In genomic region chr2:203943493-203944382, GRCh38 we compare ENCODE assay signal across 16 cellular contexts. TPM values are rescaled to one million over a fixed set of nuclear protein-coding genes. Genes with fewer than 3 reads are reported as not detected.
DNase-seq lines count a peak whose midpoint lies in the region; ATAC-seq, FAIRE-seq and TF ChIP-seq lines count a peak whose summit lies in the region.
"Not testable (repeated sequence)": the region's sequence is repeated elsewhere in the genome, so short reads cannot be mapped to it uniquely, and the experiment has no call there.
"Had no signal": no experiment of that assay in that cellular context is flagged by ENCODE, and none has a peak within 500 bp of the region (broad histone marks: within the 10 kb centered on the region; RNA-seq: fewer than 3 reads in every experiment).

No MANE protein-coding gene starts in this region.

- not testable (repeated sequence) for H3K4me3 ChIP-seq in CD8-positive, alpha-beta T cell (ENCODE audit: low read depth, low read length); GM23338; keratinocyte (ENCODE audit: control insufficient read depth in 2 of 3, extremely low read depth in 1 of 3, insufficient read depth in 2 of 3, low read depth in 1 of 3, low read length in 3 of 3)

- peaks cover 64% of the 10 kb centered on the region for H3K4me1 ChIP-seq in CD8-positive, alpha-beta T cell (ENCODE audit: insufficient read depth, low read length)
- not testable (repeated sequence) for H3K4me1 ChIP-seq in GM23338 (ENCODE audit: insufficient read depth); keratinocyte (ENCODE audit: control insufficient read depth, extremely low read depth, insufficient read depth, low read length)

- CTCF ChIA-PET in CD8-positive, alpha-beta T cell (lab: Charles Lee), result interaction anchor here (0.7 to 1.4 kb wide), 3 partner anchors 15 to 165 kb away, joined by 3 to 6 read pairs (median 3); no protein-coding TSS in a partner anchor
- CTCF ChIA-PET in T-cell (lab: Charles Lee), result interaction anchor here (0.6 to 1.9 kb wide), 5 partner anchors 8 to 234 kb away, joined by 3 to 6 read pairs (median 3); no protein-coding TSS in a partner anchor
- CTCF ChIA-PET in activated CD4-positive, alpha-beta memory T cell treated with anti-CD3 and anti-CD28 coated beads, Interleukin-2, amount 10 ng/mL, durations not matched to agents 7 days and 5 days (lab: Charles Lee), result interaction anchor here (0.8 to 2.5 kb wide), 10 partner anchors 9 to 128 kb away, joined by 3 to 15 read pairs (median 3); no protein-coding TSS in a partner anchor
- CTCF ChIA-PET in activated naive CD4-positive, alpha-beta T cell treated with anti-CD3 and anti-CD28 coated beads for 36 hours (lab: Charles Lee), result interaction anchor here (0.6 to 2.0 kb wide), 7 partner anchors 9 to 80 kb away, joined by 3 to 6 read pairs (median 3); no protein-coding TSS in a partner anchor

- FAIRE-seq in keratinocyte (lab: Jason Lieb, UNC), result not testable (repeated sequence)

- ATAC-seq in CD8-positive, alpha-beta T cell; GM23338; T-cell (replicated peaks in 1 of 4); central memory CD8-positive, alpha-beta T cell (replicated peaks; ENCODE audit: extremely low read depth, poor library complexity, severe bottlenecking): not testable (repeated sequence)

- not testable (repeated sequence) for DNase-seq in CD8-positive, alpha-beta T cell; central memory CD8-positive, alpha-beta T cell (ENCODE audit: low spot score in 2 of 2)
- DNase-seq in GM23338 (ENCODE audit: low spot score) (peak; percentile 23), T-cell (peak in 4 of 34 experiments; percentile 16 to 30 (median 28)), keratinocyte (ENCODE audit: low read depth, low spot score) (peak; percentile 5)
- peak; percentile 33 for DNase-seq in activated CD4-positive, alpha-beta memory T cell treated with anti-CD3 and anti-CD28 coated beads, Interleukin-2, amount 10 ng/mL, durations not matched to agents 7 days and 5 days
- peak; percentile 58 for DNase-seq in activated naive CD4-positive, alpha-beta T cell treated with anti-CD3 and anti-CD28 coated beads for 36 hours

- not testable (repeated sequence) for TF ChIP-seq CTCF in CD8-positive, alpha-beta T cell (IDR thresholded peaks at IDR 0.05); keratinocyte (optimal IDR thresholded peaks at IDR 0.05 in 1 of 3, IDR thresholded peaks at IDR 0.05 in 1 of 3, conservative IDR thresholded peaks at IDR 0.05 in 1 of 3; ENCODE audit: extremely low read depth in 1 of 3, insufficient read depth in 2 of 3, low read length in 3 of 3)
- peak; percentile 39 to 43 for TF ChIP-seq CTCF in GM23338 (conservative IDR thresholded peaks at IDR 0.05; ENCODE audit: low read depth in 2 of 2)

- H3K4me2 ChIP-seq in GM23338; keratinocyte (ENCODE audit: control insufficient read depth, extremely low read depth, insufficient read depth, low read depth, low read length): not testable (repeated sequence)

- dilution Hi-C loops in keratinocyte (cut with MboI; ENCODE audit: extremely low pct_ligation_motif_present, low sequenced_read_pairs), result not testable (repeated sequence)

- not testable (repeated sequence) for H3K9me3 ChIP-seq in CD8-positive, alpha-beta T cell (ENCODE audit: low read length); keratinocyte (ENCODE audit: control insufficient read depth, low read depth, low read length)

- H3K4me1 Mint-ChIP-seq in CD8-positive, alpha-beta T cell (ENCODE audit: low read depth), result peaks cover 93% of the 10 kb centered on the region
- not testable (repeated sequence) for H3K4me1 Mint-ChIP-seq in GM23338
- peaks cover 82 to 92% (median 85%) of the 10 kb centered on the region in 3 donors for H3K4me1 Mint-ChIP-seq in T-cell
- peaks cover 87% of the 10 kb centered on the region for H3K4me1 Mint-ChIP-seq in activated CD4-positive, alpha-beta memory T cell treated with anti-CD3 and anti-CD28 coated beads, Interleukin-2, amount 10 ng/mL, durations not matched to agents 7 days and 5 days
- H3K4me1 Mint-ChIP-seq in activated naive CD4-positive, alpha-beta T cell treated with anti-CD3 and anti-CD28 coated beads for 36 hours (ENCODE audit: low read depth), result peaks cover 76% of the 10 kb centered on the region
- H3K4me1 Mint-ChIP-seq in central memory CD8-positive, alpha-beta T cell, result peaks cover 77% of the 10 kb centered on the region
- H3K4me1 Mint-ChIP-seq in stimulated activated naive CD8-positive, alpha-beta T cell treated with anti-CD3 and anti-CD28 coated beads, Interleukin-15, Interleukin-2, amounts not matched to agents 100 ng/mL and 50 ng/mL, for 24 hours (ENCODE audit: low read depth), result peaks cover 91% of the 10 kb centered on the region

- H3K9me3 Mint-ChIP-seq in CD8-positive, alpha-beta T cell; GM23338; T-cell; activated CD4-positive, alpha-beta memory T cell treated with anti-CD3 and anti-CD28 coated beads, Interleukin-2, amount 10 ng/mL, durations not matched to agents 7 days and 5 days; activated naive CD4-positive, alpha-beta T cell treated with anti-CD3 and anti-CD28 coated beads for 36 hours; central memory CD8-positive, alpha-beta T cell; stimulated activated naive CD8-positive, alpha-beta T cell treated with anti-CD3 and anti-CD28 coated beads, Interleukin-15, Interleukin-2, amounts not matched to agents 100 ng/mL and 50 ng/mL, for 24 hours: not testable (repeated sequence)

- H2AFZ ChIP-seq in GM23338, result 0 out of 2 replicates have a peak overlapping the region, but pooled peaks have one; percentile 24
- not testable (repeated sequence) for H2AFZ ChIP-seq in keratinocyte (ENCODE audit: control insufficient read depth, low read length)

- not testable (repeated sequence) for H3K79me2 ChIP-seq in GM23338 (replicated peaks; ENCODE audit: insufficient read depth); keratinocyte (ENCODE audit: control insufficient read depth, insufficient read depth, low read length)

- not testable (repeated sequence) for H3K27me3 Mint-ChIP-seq in CD8-positive, alpha-beta T cell (ENCODE audit: low read depth); GM23338 (ENCODE audit: insufficient read depth, low read depth, poor library complexity); T-cell; activated CD4-positive, alpha-beta memory T cell treated with anti-CD3 and anti-CD28 coated beads, Interleukin-2, amount 10 ng/mL, durations not matched to agents 7 days and 5 days; activated naive CD4-positive, alpha-beta T cell treated with anti-CD3 and anti-CD28 coated beads for 36 hours (ENCODE audit: low read depth); central memory CD8-positive, alpha-beta T cell; stimulated activated naive CD8-positive, alpha-beta T cell treated with anti-CD3 and anti-CD28 coated beads, Interleukin-15, Interleukin-2, amounts not matched to agents 100 ng/mL and 50 ng/mL, for 24 hours

- not testable (repeated sequence) for H3F3A ChIP-seq in GM23338 (replicated peaks; ENCODE audit: low read depth)

- not testable (repeated sequence) for H3K27ac ChIP-seq in CD8-positive, alpha-beta T cell (ENCODE audit: low read depth, low read length); GM23338 (ENCODE audit: low read depth)
- peak overlapping the region; percentile 12 for H3K27ac ChIP-seq in keratinocyte (ENCODE audit: control insufficient read depth, insufficient read depth, low read length)

- not testable (repeated sequence) for H3K4me3 Mint-ChIP-seq in CD8-positive, alpha-beta T cell; GM23338; stimulated activated naive CD8-positive, alpha-beta T cell treated with anti-CD3 and anti-CD28 coated beads, Interleukin-15, Interleukin-2, amounts not matched to agents 100 ng/mL and 50 ng/mL, for 24 hours
- peak overlapping the region; percentile 69 to 98 (median 74) for H3K4me3 Mint-ChIP-seq in T-cell
- peak overlapping the region; percentile 62 for H3K4me3 Mint-ChIP-seq in activated CD4-positive, alpha-beta memory T cell treated with anti-CD3 and anti-CD28 coated beads, Interleukin-2, amount 10 ng/mL, durations not matched to agents 7 days and 5 days
- peak overlapping the region; percentile 74 for H3K4me3 Mint-ChIP-seq in activated naive CD4-positive, alpha-beta T cell treated with anti-CD3 and anti-CD28 coated beads for 36 hours
- H3K4me3 Mint-ChIP-seq in central memory CD8-positive, alpha-beta T cell, result peak overlapping the region; percentile 53

- H3K27ac Mint-ChIP-seq in CD8-positive, alpha-beta T cell, result peak overlapping the region; percentile 73
- H3K27ac Mint-ChIP-seq in GM23338, result peak overlapping the region; percentile 7; the same call in 1 of the 2 replicates
- H3K27ac Mint-ChIP-seq in T-cell, result peak overlapping the region; percentile 90 to 92
- H3K27ac Mint-ChIP-seq in activated CD4-positive, alpha-beta memory T cell treated with anti-CD3 and anti-CD28 coated beads, Interleukin-2, amount 10 ng/mL, durations not matched to agents 7 days and 5 days, result peak overlapping the region; percentile 68
- H3K27ac Mint-ChIP-seq in activated naive CD4-positive, alpha-beta T cell treated with anti-CD3 and anti-CD28 coated beads for 36 hours, result peak overlapping the region; percentile 90
- peak overlapping the region; percentile 88 for H3K27ac Mint-ChIP-seq in central memory CD8-positive, alpha-beta T cell (ENCODE audit: low read depth)
- H3K27ac Mint-ChIP-seq in stimulated activated naive CD8-positive, alpha-beta T cell treated with anti-CD3 and anti-CD28 coated beads, Interleukin-15, Interleukin-2, amounts not matched to agents 100 ng/mL and 50 ng/mL, for 24 hours, result peak overlapping the region; percentile 73

- intact Hi-C loops in CD8-positive, alpha-beta T cell (cut with DNase I, micrococcal nuclease), result not testable (repeated sequence)
- intact Hi-C loops in activated naive CD4-positive, alpha-beta T cell treated with anti-CD3 and anti-CD28 coated beads for 36 hours (cut with micrococcal nuclease), result loop anchor here (1.0 to 5.0 kb wide), 2 partner anchors 9 to 1676 kb away; partner anchors contain the start of gene NOP58

- H3K27me3 ChIP-seq in CD8-positive, alpha-beta T cell (ENCODE audit: insufficient read depth, low read length); GM23338 (ENCODE audit: insufficient read depth); keratinocyte (ENCODE audit: control insufficient read depth, extremely low read depth, insufficient read depth, low read length): not testable (repeated sequence)

- not testable (repeated sequence) for H3K9ac ChIP-seq in keratinocyte (ENCODE audit: control insufficient read depth, extremely low read depth, insufficient read depth, low read length)

- H3K36me3 ChIP-seq in CD8-positive, alpha-beta T cell (ENCODE audit: insufficient read depth, low read length); GM23338 (ENCODE audit: insufficient read depth); keratinocyte (ENCODE audit: control insufficient read depth in 2 of 2, extremely low read depth in 1 of 2, insufficient read depth in 2 of 2, low read length in 2 of 2): not testable (repeated sequence)

- H3K9me1 ChIP-seq in keratinocyte (ENCODE audit: control insufficient read depth, extremely low read depth, insufficient read depth, low read length), result not testable (repeated sequence)

- POLR2A ChIA-PET in CD8-positive, alpha-beta T cell (lab: Charles Lee), result interaction anchor here (0.9 to 1.0 kb wide), 2 partner anchors 9 to 108 kb away, joined by 3 to 5 read pairs; no protein-coding TSS in a partner anchor
- POLR2A ChIA-PET in T-cell (lab: Charles Lee), result interaction anchor here in 1 of 2 donors (0.6 to 1.0 kb wide), 2 partner anchors 8 to 15 kb away, joined by 3 to 5 read pairs; no protein-coding TSS in a partner anchor
- POLR2A ChIA-PET in activated CD4-positive, alpha-beta memory T cell treated with anti-CD3 and anti-CD28 coated beads, Interleukin-2, amount 10 ng/mL, durations not matched to agents 7 days and 5 days (lab: Charles Lee), result interaction anchor here (1.2 to 9.6 kb wide), 7 partner anchors 7 to 76 kb away, joined by 3 to 131 read pairs (median 7); partner anchors contain the start of genes CTLA4 and ICOS

- H3K36me3 Mint-ChIP-seq in CD8-positive, alpha-beta T cell, result peaks cover 57% of the 10 kb centered on the region
- H3K36me3 Mint-ChIP-seq in GM23338 (ENCODE audit: low read depth), result not testable (repeated sequence)
- H3K36me3 Mint-ChIP-seq in T-cell, result peaks cover 58% of the 10 kb centered on the region
- H3K36me3 Mint-ChIP-seq in activated CD4-positive, alpha-beta memory T cell treated with anti-CD3 and anti-CD28 coated beads, Interleukin-2, amount 10 ng/mL, durations not matched to agents 7 days and 5 days (ENCODE audit: low read depth), result peaks cover 86% of the 10 kb centered on the region
- H3K36me3 Mint-ChIP-seq in activated naive CD4-positive, alpha-beta T cell treated with anti-CD3 and anti-CD28 coated beads for 36 hours (ENCODE audit: low read depth), result peaks cover 88% of the 10 kb centered on the region
- peaks cover 21% of the 10 kb centered on the region for H3K36me3 Mint-ChIP-seq in central memory CD8-positive, alpha-beta T cell (ENCODE audit: insufficient read depth)
- H3K36me3 Mint-ChIP-seq in stimulated activated naive CD8-positive, alpha-beta T cell treated with anti-CD3 and anti-CD28 coated beads, Interleukin-15, Interleukin-2, amounts not matched to agents 100 ng/mL and 50 ng/mL, for 24 hours (ENCODE audit: low read depth), result peaks cover 84% of the 10 kb centered on the region

- H4K20me1 ChIP-seq in GM23338 (replicated peaks; ENCODE audit: insufficient read depth); keratinocyte (ENCODE audit: control insufficient read depth, extremely low read depth, insufficient read depth, low read length): not testable (repeated sequence)

- H3K9me2 ChIP-seq in GM23338 (ENCODE audit: insufficient read depth), result not testable (repeated sequence)

RNA-seq across cellular contexts. Expression of gene ICOS, which starts 7.2 kb away (rescaled TPM):
- total RNA-seq in CD8-positive, alpha-beta T cell, result 10 to 100 TPM; 50.4 to 52.5 TPM
- total RNA-seq in GM23338 (2014; rRNA removed; shearing (Covaris generic)), result not detected in 2 replicates
- not detected in 2 replicates for polyA plus RNA-seq in GM23338 (2016; fragmentation: Nextera tagmentation; extraction: Ambion mirVana)
- 10 to 100 TPM; 33.9 to 72.2 (median 41.9) TPM for total RNA-seq in T-cell
- total RNA-seq in activated CD4-positive, alpha-beta memory T cell treated with anti-CD3 and anti-CD28 coated beads, Interleukin-2, amount 10 ng/mL, durations not matched to agents 7 days and 5 days, result 10 to 100 TPM; 61.8 to 63.0 TPM
- total RNA-seq in activated naive CD4-positive, alpha-beta T cell treated with anti-CD3 and anti-CD28 coated beads for 36 hours, result 100 to 1,000 TPM; 197 to 211 TPM
- 0.04 TPM in 1 of 3 replicates, not detected in the others for polyA plus RNA-seq in keratinocyte
- polyA plus RNA-seq in keratinocyte (2011; ENCODE audit: low read depth), result not detected
- 0.02 TPM in 1 of 2 replicates, not detected in the other for polyA plus RNA-seq in keratinocyte (2011; cell fraction: cytosol; rRNA removed)
- polyA plus RNA-seq in keratinocyte (2011; cell fraction: nucleus; rRNA removed), result not detected in 2 replicates
- not detected in 2 replicates for polyA plus RNA-seq in keratinocyte (2012; ENCODE audit: low replicate concordance)
- polyA minus RNA-seq in keratinocyte, result not detected in 3 replicates
- polyA minus RNA-seq in keratinocyte (2011; cell fraction: cytosol; rRNA and poly(A)+ RNA removed), result not detected
- not detected in 2 replicates for polyA minus RNA-seq in keratinocyte (2011; cell fraction: nucleus; rRNA and poly(A)+ RNA removed)
- total RNA-seq: B cell, Caco-2, cerebellum, dorsolateral prefrontal cortex, kidney epithelial cell, MCF 10A, osteocyte, renal cortical epithelial cell had no signal

Comparison
In these comparisons a context has a peak if more than half of its experiments do, and no peak if none do; other contexts are left out.
1. H3K27ac Mint-ChIP-seq: peak in every context shown above with its lines; median percentile 91 in T-cell; 90 in activated naive CD4-positive, alpha-beta T cell treated with anti-CD3 and anti-CD28 coated beads for 36 hours; 88 in central memory CD8-positive, alpha-beta T cell; 73 in CD8-positive, alpha-beta T cell; 73 in stimulated activated naive CD8-positive, alpha-beta T cell treated with anti-CD3 and anti-CD28 coated beads, Interleukin-15, Interleukin-2, amounts not matched to agents 100 ng/mL and 50 ng/mL, for 24 hours; 68 in activated CD4-positive, alpha-beta memory T cell treated with anti-CD3 and anti-CD28 coated beads, Interleukin-2, amount 10 ng/mL, durations not matched to agents 7 days and 5 days; 7 in GM23338.
2. RNA of gene ICOS, which starts 7.2 kb away (total RNA-seq): 197 to 211 TPM in activated naive CD4-positive, alpha-beta T cell treated with anti-CD3 and anti-CD28 coated beads for 36 hours, 61.8 to 63.0 TPM in activated CD4-positive, alpha-beta memory T cell treated with anti-CD3 and anti-CD28 coated beads, Interleukin-2, amount 10 ng/mL, durations not matched to agents 7 days and 5 days, 50.4 to 52.5 TPM in CD8-positive, alpha-beta T cell and 33.9 to 72.2 TPM in T-cell; not detected in GM23338; every median in the first group is over 10 times any median in the second.